1 cellular context compared by ENCODE assay signal in genomic region chr2:142951190-142952007, GRCh38.
TF ChIP-seq lines count a peak whose summit lies in the region.

No MANE protein-coding gene starts in this region.

TF ChIP-seq in HepG2, 621 proteins besides CTCF, POLR2A, EP300 and RAD21 (continued from another document and continues in another):
- TF ChIP-seq ZNF646 (CRISPR knock-in tag; IDR thresholded peaks at IDR 0.05) (no peak), ZNF597 (CRISPR knock-in tag; IDR thresholded peaks at IDR 0.05) (no peak), ZNF512 (CRISPR knock-in tag; IDR thresholded peaks at IDR 0.05) (no peak), IRX3 (CRISPR knock-in tag; IDR thresholded peaks at IDR 0.05; ENCODE audit: borderline replicate concordance, low read depth) (no peak), ZBTB10 (CRISPR knock-in tag; IDR thresholded peaks at IDR 0.05; ENCODE audit: borderline replicate concordance) (0 out of 2 replicates have a peak, but pooled peaks have one; percentile 45), MIER3 (CRISPR knock-in tag; IDR thresholded peaks at IDR 0.05; ENCODE audit: borderline replicate concordance) (peak; percentile 60; the same call in 1 of the 2 replicates), ZFP82 (CRISPR knock-in tag; IDR thresholded peaks at IDR 0.05; ENCODE audit: borderline replicate concordance) (no peak), AKNA (CRISPR knock-in tag; IDR thresholded peaks at IDR 0.05; ENCODE audit: borderline replicate concordance) (no peak), ZNF558 (CRISPR knock-in tag; IDR thresholded peaks at IDR 0.05; ENCODE audit: borderline replicate concordance) (no peak), SOX6 (IDR thresholded peaks at IDR 0.05) (no peak), SOX6 (CRISPR knock-in tag; IDR thresholded peaks at IDR 0.05) (peak; percentile 97), ZNF710 (CRISPR knock-in tag; IDR thresholded peaks at IDR 0.05; ENCODE audit: borderline replicate concordance) (peak; percentile 58; the same call in 1 of the 2 replicates), FOXJ3 (CRISPR knock-in tag; IDR thresholded peaks at IDR 0.05; ENCODE audit: borderline replicate concordance) (peak; percentile 97), HOXD1 (CRISPR knock-in tag; IDR thresholded peaks at IDR 0.05) (peak; percentile 48; the same call in 1 of the 2 replicates), CSRNP2 (CRISPR knock-in tag; conservative IDR thresholded peaks at IDR 0.05; ENCODE audit: low read depth) (no peak), THYN1 (CRISPR knock-in tag; IDR thresholded peaks at IDR 0.05; ENCODE audit: borderline replicate concordance, low read depth) (0 out of 2 replicates have a peak, but pooled peaks have one; percentile 72), CSRNP1 (CRISPR knock-in tag; IDR thresholded peaks at IDR 0.05) (peak; percentile 61; the same call in 1 of the 2 replicates), HES4 (CRISPR knock-in tag; IDR thresholded peaks at IDR 0.05; ENCODE audit: borderline replicate concordance) (no peak), AHR (CRISPR knock-in tag; IDR thresholded peaks at IDR 0.05) (no peak; the same call in 1 of the 2 replicates), ESRRA (CRISPR knock-in tag; IDR thresholded peaks at IDR 0.05; ENCODE audit: low read depth) (peak; percentile 92), FOSL2 (CRISPR knock-in tag; IDR thresholded peaks at IDR 0.05) (peak; percentile 27), CEBPZ (IDR thresholded peaks at IDR 0.05; ENCODE audit: low read length) (no peak), ZNF530 (CRISPR knock-in tag; IDR thresholded peaks at IDR 0.05; ENCODE audit: low read depth) (no peak)
